Comparison of ENCODE assay signal across 9 cellular contexts in genomic region chr11:94568717-94569116, GRCh38. TPM values are rescaled to one million over a fixed set of nuclear protein-coding genes. Genes with fewer than 3 reads are reported as not detected.
"Had no signal": no experiment of that assay in that cellular context is flagged by ENCODE, and none has a peak within 500 bp of the region (broad histone marks: within the 10 kb centered on the region; RNA-seq: fewer than 3 reads in every experiment).

No MANE protein-coding gene starts in this region.

- FAIRE-seq: HepG2, HTR-8/SVneo had no signal

- DNase-seq: IMR-90, KBM-7, KG1 had no signal

- ATAC-seq: HepG2 had no signal

- H3K27ac ChIP-seq: HL-60 had no signal

RNA-seq across cellular contexts. Expression of gene PIWIL4, which starts 1.5 kb away (rescaled TPM):
- total RNA-seq: HepG2 had no signal

RNA-seq across cellular contexts. Expression of gene C11orf97, which starts 56.5 kb away (rescaled TPM):
- total RNA-seq: HT-29, HT1080, IMR-90 had no signal
- polyA plus RNA-seq: HepG2, IgD-negative memory B cell, IMR-90 had no signal
